ENCODE assay signal across 25 cellular contexts in the genomic region with DNA sequence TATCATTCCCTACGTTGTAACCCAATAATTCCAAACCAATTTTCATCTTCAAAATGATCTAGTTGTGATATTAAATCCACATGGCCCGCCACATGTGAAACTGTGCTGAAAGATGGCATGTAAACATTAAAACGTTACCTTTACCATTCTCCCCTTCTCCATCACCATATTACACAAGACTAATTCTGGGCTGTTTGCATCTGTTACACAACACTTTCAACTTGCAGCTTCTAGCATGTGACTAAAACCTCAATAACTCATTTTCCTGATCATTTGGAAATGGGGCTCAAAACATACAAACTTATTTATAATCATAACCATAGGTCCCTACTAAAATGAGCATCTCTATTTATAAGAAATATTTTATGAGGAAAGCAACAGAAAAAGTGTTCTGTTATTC. TPM values are rescaled to one million over a fixed set of nuclear protein-coding genes. Genes with fewer than 3 reads are reported as not detected.
A peak's percentile ranks its signal among the peaks of the same experiment; 100 is the strongest.
DNase-seq lines count a peak whose midpoint lies in the region; ATAC-seq and TF ChIP-seq lines count a peak whose summit lies in the region.
"Had no signal": no experiment of that assay in that cellular context is flagged by ENCODE, and none has a peak within 500 bp of the region (broad histone marks: within the 10 kb centered on the region; RNA-seq: fewer than 3 reads in every experiment).

No MANE protein-coding gene starts in this region.

- H3K27me3 ChIP-seq in ovary: no peaks in the 10 kb centered on the region
- H3K27me3 ChIP-seq: testis had no signal

- H3K9me3 ChIP-seq in ovary: no peaks in the 10 kb centered on the region
- H3K9me3 ChIP-seq: psoas muscle, testis had no signal

- no peak for TF ChIP-seq EP300 in ovary (IDR thresholded peaks at IDR 0.05)

- no peak overlapping the region for H3K27ac ChIP-seq in ovary
- H3K27ac ChIP-seq: psoas muscle, testis had no signal

- ATAC-seq in GM18858 (IDR thresholded peaks at IDR 0.05; ENCODE audit: unreplicated experiment): no peak
- ATAC-seq: naive thymus-derived CD4-positive, alpha-beta T cell; psoas muscle; stimulated activated naive CD8-positive, alpha-beta T cell treated with anti-CD3 and anti-CD28 coated beads, Interleukin-15, Interleukin-2, amounts not matched to agents 100 U/mL and 50 U/mL, for 24 hours had no signal

- H3K36me3 ChIP-seq in ovary: no peaks in the 10 kb centered on the region

- no peak for TF ChIP-seq POLR2A in ovary (IDR thresholded peaks at IDR 0.05)

- no peak for TF ChIP-seq CTCF in choroid plexus epithelial cell (conservative IDR thresholded peaks at IDR 0.05; ENCODE audit: low read depth, low read length)
- no peak for TF ChIP-seq CTCF in ovary (IDR thresholded peaks at IDR 0.05)

- WGBS in ovary, 3 donors: 87 to 91% (median 90%) methylated on average over 3 of the region's 3 CpGs

- H3K4me3 ChIP-seq in choroid plexus epithelial cell (ENCODE audit: low read depth, low read length) (no peak overlapping the region), ovary (no peak overlapping the region)
- H3K4me3 ChIP-seq: psoas muscle, testis had no signal

- peak; percentile 6 for DNase-seq in SKM-1 treated with dmso at 0.1 percent for 144 hours (lab: John Stamatoyannopoulos, UW; ENCODE audit: unreplicated experiment)
- DNase-seq in SKM-1 (lab: John Stamatoyannopoulos, UW; ENCODE audit: unreplicated experiment): no peak
- peak; percentile 79 to 93 for DNase-seq in NOMO-1 (lab: John Stamatoyannopoulos, UW; ENCODE audit: unreplicated experiment in 2 of 2)
- DNase-seq in choroid plexus epithelial cell (ENCODE audit: low read depth): peak; percentile 54
- no peak for DNase-seq in NCI-H345 (lab: John Stamatoyannopoulos, UW)
- DNase-seq in ovary: no peak
- no peak for DNase-seq in NAMALWA (ENCODE audit: low spot score)
- DNase-seq: activated CD4-positive, alpha-beta T cell treated with anti-CD3 and anti-CD28 coated beads for 4 hours; activated effector memory CD4-positive, alpha-beta T cell treated with Interleukin-2 at 50 U/mL for 16 hours; activated T-cell treated with anti-CD3 and anti-CD28 coated beads for 4 hours; DMS53; GF-D8; Karpas-422; kidney; midbrain; naive thymus-derived CD4-positive, alpha-beta T cell; NCI-H1105; NCI-H2029; NCI-H2227 treated with DMSO at 0.1 percent for 48 hours; NCI-H69; psoas muscle; stimulated activated naive CD8-positive, alpha-beta T cell treated with anti-CD3 and anti-CD28 coated beads, Interleukin-15, Interleukin-2, amounts not matched to agents 100 U/mL and 50 U/mL, for 24 hours; T-helper 2 cell; testis had no signal

- intact Hi-C loops in ovary (cut with DNase I): no loop called here

- peaks cover 3% of the 10 kb centered on the region for H3K4me1 ChIP-seq in ovary (ENCODE audit: insufficient read depth)

RNA-seq across cellular contexts. Expression of a gene that starts 4.7 kb away (rescaled TPM):
- 10 to 100 TPM in 3 of 7 donors, 1 to 10 TPM in 4; 2.8 to 17.8 (median 9.9) TPM for total RNA-seq in ovary
- polyA plus RNA-seq in ovary: 10 to 100 TPM in 1 of 2 donors, 1 to 10 TPM in 1; 8.4 to 10.6 TPM

Comparison
In these comparisons a context has a peak if more than half of its experiments do, and no peak if none do; other contexts are left out.
1. DNase-seq: peak in SKM-1 treated with dmso at 0.1 percent for 144 hours (single experiment), NOMO-1 (2 of 2) and choroid plexus epithelial cell (single experiment); none in SKM-1 (single experiment), NCI-H345 (single experiment), ovary (0 of 5) and NAMALWA (single experiment).